Comparison of ENCODE assay signal across 8 cellular contexts in genomic region chr17:81241648-81242420, GRCh38. TPM values are rescaled to one million over a fixed set of nuclear protein-coding genes. Genes with fewer than 3 reads are reported as not detected.
A peak's percentile ranks its signal among the peaks of the same experiment; 100 is the strongest.
DNase-seq lines count a peak whose midpoint lies in the region; ATAC-seq and TF ChIP-seq lines count a peak whose summit lies in the region.

No MANE protein-coding gene starts in this region.

- no peak overlapping the region for H2AFZ ChIP-seq in neural cell (ENCODE audit: low read depth, low read length)

- peaks cover 19% of the 10 kb centered on the region for H3K79me2 ChIP-seq in neural cell (replicated peaks; ENCODE audit: insufficient read depth, low read length)

- peaks cover 0 to 46% (median 25%) of the 10 kb centered on the region in 4 donors for H3K4me1 ChIP-seq in tibial artery

- peaks cover 8% of the 10 kb centered on the region for H3K36me3 Mint-ChIP-seq in activated CD4-positive, alpha-beta memory T cell treated with anti-CD3 and anti-CD28 coated beads for 36 hours

- H3K27me3 Mint-ChIP-seq in activated CD4-positive, alpha-beta memory T cell treated with anti-CD3 and anti-CD28 coated beads for 36 hours: no peaks in the 10 kb centered on the region

- TF ChIP-seq EP300 in neural cell (conservative IDR thresholded peaks at IDR 0.05; ENCODE audit: poor library complexity, severe bottlenecking): no peak

- H3K4me2 ChIP-seq in neural cell (ENCODE audit: low read length): no peak overlapping the region

- H3K9me3 Mint-ChIP-seq in activated CD4-positive, alpha-beta memory T cell treated with anti-CD3 and anti-CD28 coated beads for 36 hours: no peaks in the 10 kb centered on the region

- H3K36me3 ChIP-seq in neural cell (ENCODE audit: insufficient read depth, low read length) (no peaks in the 10 kb centered on the region), tibial artery (peaks cover 0 to 29% (median 1%) of the 10 kb centered on the region in 3 donors)

- peak overlapping the region; percentile 33 for H3K27ac Mint-ChIP-seq in activated CD4-positive, alpha-beta memory T cell treated with anti-CD3 and anti-CD28 coated beads for 36 hours

- H3K4me3 Mint-ChIP-seq in activated CD4-positive, alpha-beta memory T cell treated with anti-CD3 and anti-CD28 coated beads for 36 hours: no peak overlapping the region

- no peak overlapping the region for H3K9ac ChIP-seq in neural cell (ENCODE audit: low read length)

- intact Hi-C loops in activated CD4-positive, alpha-beta memory T cell treated with anti-CD3 and anti-CD28 coated beads for 36 hours (cut with micrococcal nuclease): loop anchor here (1.0 kb wide), 1 partner anchor 100 kb away; no protein-coding TSS in a partner anchor
- intact Hi-C loops in dorsolateral prefrontal cortex (cut with DNase I) (loop anchor here (2.0 to 5.0 kb wide), 4 partner anchors 99 to 250 kb away; partner anchors contain the start of gene CHMP6 (in 1 of the 2)), tibial artery (cut with DNase I; ENCODE audit: low total_unique reads) (loop anchor here (2.0 kb wide), 1 partner anchor 99 kb away; no protein-coding TSS in a partner anchor)

- peaks cover 36% of the 10 kb centered on the region for H3K4me1 Mint-ChIP-seq in activated CD4-positive, alpha-beta memory T cell treated with anti-CD3 and anti-CD28 coated beads for 36 hours (ENCODE audit: low read depth)

- TF ChIP-seq RAD21 in neural cell (conservative IDR thresholded peaks at IDR 0.05): peak; percentile 73

- no peaks in the 10 kb centered on the region for H3K9me2 ChIP-seq in neural cell (ENCODE audit: insufficient read depth, low read length)

- H3K27me3 ChIP-seq in dorsolateral prefrontal cortex (no peaks in the 10 kb centered on the region), neural cell (ENCODE audit: insufficient read depth, low read depth, low read length) (no peaks in the 10 kb centered on the region), tibial artery (no peaks in the 10 kb centered on the region)

- TF ChIP-seq CTCF in dorsolateral prefrontal cortex (IDR thresholded peaks at IDR 0.05 in 54 of 56, conservative IDR thresholded peaks at IDR 0.05 in 2 of 56; ENCODE audit: low read depth in 1 of 56, partially characterized antibody in 56 of 56): peak; percentile 59 to 90 (median 80)
- peak; percentile 74 for TF ChIP-seq CTCF in neural cell (IDR thresholded peaks at IDR 0.05; ENCODE audit: poor library complexity, severe bottlenecking)
- TF ChIP-seq CTCF in tibial artery (IDR thresholded peaks at IDR 0.05): peak; percentile 87 to 88

- no peaks in the 10 kb centered on the region for H4K20me1 ChIP-seq in neural cell (ENCODE audit: insufficient read depth)

- CTCF ChIA-PET in activated CD4-positive, alpha-beta memory T cell treated with anti-CD3 and anti-CD28 coated beads for 36 hours (lab: Charles Lee): interaction anchor here (0.9 to 1.1 kb wide), 2 partner anchors 13 to 19 kb away, joined by 3 to 5 read pairs; partner anchors contain the start of gene CEP131

- POLR2A ChIA-PET in activated CD4-positive, alpha-beta memory T cell treated with anti-CD3 and anti-CD28 coated beads for 36 hours (lab: Charles Lee): no interaction called here

- H3K9me3 ChIP-seq in neural cell (ENCODE audit: low read length): no peaks in the 10 kb centered on the region
- no peaks in the 10 kb centered on the region for H3K9me3 ChIP-seq in tibial artery

- DNase-seq in NCI-H146 (lab: John Stamatoyannopoulos, UW): peak; percentile 37
- DNase-seq in NCI-H146 treated with DMSO at 0.1 percent for 48 hours (lab: John Stamatoyannopoulos, UW; ENCODE audit: unreplicated experiment): no peak
- peak; percentile 82 for DNase-seq in NAMALWA (ENCODE audit: low spot score)
- DNase-seq in activated CD4-positive, alpha-beta memory T cell treated with anti-CD3 and anti-CD28 coated beads for 36 hours: peak; percentile 75
- peak in 6 of 10 donors; percentile 33 to 75 (median 62) for DNase-seq in dorsolateral prefrontal cortex
- peak in 1 of 2 donors; percentile 52 for DNase-seq in tibial artery

- H3F3A ChIP-seq in neural cell (ENCODE audit: insufficient read depth, low read length, poor library complexity, severe bottlenecking): no peaks in the 10 kb centered on the region

- no peak for ATAC-seq in HG03457 (IDR thresholded peaks at IDR 0.05; ENCODE audit: unreplicated experiment)

- H3K4me3 ChIP-seq in dorsolateral prefrontal cortex (peak overlapping the region in 3 of 59 donors; percentile 8 to 13 (median 10)), neural cell (ENCODE audit: low read length) (no peak overlapping the region), tibial artery (no peak overlapping the region)

- H3K27ac ChIP-seq in dorsolateral prefrontal cortex (peak overlapping the region in 19 of 59 donors; percentile 1 to 57 (median 27)), neural cell (ENCODE audit: low read length) (no peak overlapping the region), tibial artery (no peak overlapping the region)

TF ChIP-seq in neural cell, 6 proteins besides CTCF, POLR2A, EP300 and RAD21:
- TF ChIP-seq EZH2 (IDR thresholded peaks at IDR 0.05; ENCODE audit: borderline replicate concordance, insufficient read depth, low read length, poor library complexity, severe bottlenecking): no peak
- TF ChIP-seq, protein P1, sequence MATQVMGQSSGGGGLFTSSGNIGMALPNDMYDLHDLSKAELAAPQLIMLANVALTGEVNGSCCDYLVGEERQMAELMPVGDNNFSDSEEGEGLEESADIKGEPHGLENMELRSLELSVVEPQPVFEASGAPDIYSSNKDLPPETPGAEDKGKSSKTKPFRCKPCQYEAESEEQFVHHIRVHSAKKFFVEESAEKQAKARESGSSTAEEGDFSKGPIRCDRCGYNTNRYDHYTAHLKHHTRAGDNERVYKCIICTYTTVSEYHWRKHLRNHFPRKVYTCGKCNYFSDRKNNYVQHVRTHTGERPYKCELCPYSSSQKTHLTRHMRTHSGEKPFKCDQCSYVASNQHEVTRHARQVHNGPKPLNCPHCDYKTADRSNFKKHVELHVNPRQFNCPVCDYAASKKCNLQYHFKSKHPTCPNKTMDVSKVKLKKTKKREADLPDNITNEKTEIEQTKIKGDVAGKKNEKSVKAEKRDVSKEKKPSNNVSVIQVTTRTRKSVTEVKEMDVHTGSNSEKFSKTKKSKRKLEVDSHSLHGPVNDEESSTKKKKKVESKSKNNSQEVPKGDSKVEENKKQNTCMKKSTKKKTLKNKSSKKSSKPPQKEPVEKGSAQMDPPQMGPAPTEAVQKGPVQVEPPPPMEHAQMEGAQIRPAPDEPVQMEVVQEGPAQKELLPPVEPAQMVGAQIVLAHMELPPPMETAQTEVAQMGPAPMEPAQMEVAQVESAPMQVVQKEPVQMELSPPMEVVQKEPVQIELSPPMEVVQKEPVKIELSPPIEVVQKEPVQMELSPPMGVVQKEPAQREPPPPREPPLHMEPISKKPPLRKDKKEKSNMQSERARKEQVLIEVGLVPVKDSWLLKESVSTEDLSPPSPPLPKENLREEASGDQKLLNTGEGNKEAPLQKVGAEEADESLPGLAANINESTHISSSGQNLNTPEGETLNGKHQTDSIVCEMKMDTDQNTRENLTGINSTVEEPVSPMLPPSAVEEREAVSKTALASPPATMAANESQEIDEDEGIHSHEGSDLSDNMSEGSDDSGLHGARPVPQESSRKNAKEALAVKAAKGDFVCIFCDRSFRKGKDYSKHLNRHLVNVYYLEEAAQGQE (IDR thresholded peaks at IDR 0.05; ENCODE audit: borderline replicate concordance): no peak
- no peak for TF ChIP-seq POLR2AphosphoS5 (IDR thresholded peaks at IDR 0.05)
- no peak for TF ChIP-seq MXI1 (conservative IDR thresholded peaks at IDR 0.05; ENCODE audit: poor library complexity, severe bottlenecking)
- no peak for TF ChIP-seq TAF1 (IDR thresholded peaks at IDR 0.05; ENCODE audit: low read depth)
- TF ChIP-seq SMC3 (conservative IDR thresholded peaks at IDR 0.05; ENCODE audit: poor library complexity): peak; percentile 69

RNA-seq across cellular contexts. Expression of gene NDUFAF8, which starts 2.7 kb away (rescaled TPM):
- total RNA-seq in activated CD4-positive, alpha-beta memory T cell treated with anti-CD3 and anti-CD28 coated beads for 36 hours: 10 to 100 TPM; 49.8 to 55.9 TPM
- total RNA-seq in dorsolateral prefrontal cortex: 10 to 100 TPM; 23.8 to 70.9 (median 46.9) TPM
- 76.4 and 90.2 TPM in 2 replicates for polyA plus RNA-seq in neural cell
- polyA minus RNA-seq in neural cell: 27.1 and 36.5 TPM in 2 replicates

RNA-seq across cellular contexts. Expression of gene TEPSIN, which starts 3.0 kb away (rescaled TPM):
- total RNA-seq in activated CD4-positive, alpha-beta memory T cell treated with anti-CD3 and anti-CD28 coated beads for 36 hours: 10 to 100 TPM; 20.0 to 24.6 TPM
- total RNA-seq in dorsolateral prefrontal cortex: 10 to 100 TPM; 12.8 to 46.5 (median 27.3) TPM
- 50.0 and 60.3 TPM in 2 replicates for polyA plus RNA-seq in neural cell
- polyA minus RNA-seq in neural cell: 24.0 and 34.8 TPM in 2 replicates

RNA-seq across cellular contexts. Expression of gene CEP131, which starts 19.1 kb away (rescaled TPM):
- total RNA-seq in activated CD4-positive, alpha-beta memory T cell treated with anti-CD3 and anti-CD28 coated beads for 36 hours: 10 to 100 TPM; 11.1 to 11.3 TPM
- 10 to 100 TPM in 52 of 120 experiments, 1 to 10 TPM in 68; 6.0 to 20.7 (median 9.3) TPM for total RNA-seq in dorsolateral prefrontal cortex
- 21.3 and 33.0 TPM in 2 replicates for polyA plus RNA-seq in neural cell
- polyA minus RNA-seq in neural cell: 25.6 and 32.9 TPM in 2 replicates

RNA-seq across cellular contexts. Expression of gene SLC38A10, which starts 53.3 kb away (rescaled TPM):
- 10 to 100 TPM; 60.7 to 60.9 TPM for total RNA-seq in activated CD4-positive, alpha-beta memory T cell treated with anti-CD3 and anti-CD28 coated beads for 36 hours
- 10 to 100 TPM; 30.0 to 80.0 (median 48.8) TPM for total RNA-seq in dorsolateral prefrontal cortex
- polyA plus RNA-seq in neural cell: 37.4 and 46.0 TPM in 2 replicates
- polyA minus RNA-seq in neural cell: 39.6 and 45.8 TPM in 2 replicates
